ENCODE assay signal across 8 cellular contexts in the genomic region with DNA sequence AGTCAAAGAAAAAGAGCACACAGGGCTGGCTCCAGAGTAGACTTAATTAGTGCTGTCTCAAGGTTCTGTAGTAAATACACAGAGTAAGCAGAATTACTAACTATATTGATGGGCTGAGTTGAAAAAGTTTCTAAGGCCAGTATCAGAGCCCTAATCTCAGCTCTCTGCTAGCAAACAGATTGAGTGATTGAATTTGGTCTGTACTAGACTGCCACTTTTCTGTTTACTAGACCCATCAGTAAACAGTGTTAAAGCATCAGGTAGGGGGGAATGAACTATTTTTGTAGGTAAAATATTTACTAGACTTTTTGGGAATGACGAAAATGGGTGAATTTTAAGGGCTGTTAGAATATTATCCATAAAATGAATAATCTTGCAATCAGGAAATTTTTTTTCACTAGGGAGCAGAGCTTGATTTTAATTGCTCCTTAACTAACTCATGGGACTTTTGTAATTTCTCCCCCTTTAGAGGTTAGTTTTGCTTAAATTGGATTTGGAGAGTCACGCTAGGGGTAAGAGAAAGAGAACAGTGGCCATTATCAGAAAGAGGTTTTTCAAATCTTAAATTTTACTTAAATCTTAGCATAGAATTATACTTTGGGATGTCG. TPM values are rescaled to one million over a fixed set of nuclear protein-coding genes. Genes with fewer than 3 reads are reported as not detected.
A peak's percentile ranks its signal among the peaks of the same experiment; 100 is the strongest.
DNase-seq lines count a peak whose midpoint lies in the region; ATAC-seq and TF ChIP-seq lines count a peak whose summit lies in the region.

No MANE protein-coding gene starts in this region.

- H3K9me2 ChIP-seq in HCT116 (ENCODE audit: insufficient read depth), result no peaks in the 10 kb centered on the region

- H3K36me3 Mint-ChIP-seq in activated T-helper 2 cell treated with anti-CD3 and anti-CD28 coated beads, Interferon-gamma antibody, Interleukin-2, Interleukin-4, amounts not matched to agents 10 μg/mL and 5 μg/mL and 100 μg/mL, durations not matched to agents 14 hours and 24 hours and 36 hours (ENCODE audit: low read depth), result no peaks in the 10 kb centered on the region

- CTCF ChIA-PET in HCT116 (lab: Charles Lee), result interaction anchor here (1.2 to 3.7 kb wide), 2 partner anchors 12 to 45 kb away, joined by 4 to 27 read pairs; no protein-coding TSS in a partner anchor

- H3K36me3 ChIP-seq in HCT116 (ENCODE audit: control insufficient read depth in 1 of 2, insufficient read depth in 2 of 2, low read length in 2 of 2), result no peaks in the 10 kb centered on the region
- H3K36me3 ChIP-seq in iPS-18a (ENCODE audit: control insufficient read depth, low read depth, low read length), result no peaks in the 10 kb centered on the region
- H3K36me3 ChIP-seq in skeletal muscle tissue (ENCODE audit: control insufficient read depth in 3 of 3, insufficient read depth in 3 of 3, low read length in 3 of 3), result no peaks in the 10 kb centered on the region

- H3K4me1 Mint-ChIP-seq in activated T-helper 2 cell treated with anti-CD3 and anti-CD28 coated beads, Interferon-gamma antibody, Interleukin-2, Interleukin-4, amounts not matched to agents 10 μg/mL and 5 μg/mL and 100 μg/mL, durations not matched to agents 14 hours and 24 hours and 36 hours (ENCODE audit: low read depth), result peaks cover 51% of the 10 kb centered on the region

- H3K27me3 ChIP-seq in HCT116 (ENCODE audit: insufficient read depth, low read length) (peaks cover 9% of the 10 kb centered on the region; the same call in 1 of the 2 replicates), iPS-18a (ENCODE audit: control insufficient read depth, insufficient read depth, low read length) (peaks cover 100% of the 10 kb centered on the region), skeletal muscle tissue (ENCODE audit: control insufficient read depth in 3 of 3, insufficient read depth in 3 of 3, low read length in 3 of 3) (peaks cover 6 to 12% (median 8%) of the 10 kb centered on the region in 3 donors)

- POLR2A ChIA-PET in HCT116 (lab: Charles Lee), result interaction anchor here (1.7 kb wide), 1 partner anchor 9 kb away, joined by 4 read pairs; no protein-coding TSS in a partner anchor

- H3K27ac Mint-ChIP-seq in activated T-helper 2 cell treated with anti-CD3 and anti-CD28 coated beads, Interferon-gamma antibody, Interleukin-2, Interleukin-4, amounts not matched to agents 10 μg/mL and 5 μg/mL and 100 μg/mL, durations not matched to agents 14 hours and 24 hours and 36 hours, result no peak overlapping the region

- intact Hi-C loops in HCT116 (cut with micrococcal nuclease), result no loop called here
- intact Hi-C loops in activated T-helper 2 cell treated with anti-CD3 and anti-CD28 coated beads, Interferon-gamma antibody, Interleukin-2, Interleukin-4, amounts not matched to agents 10 μg/mL and 5 μg/mL and 100 μg/mL, durations not matched to agents 14 hours and 24 hours and 36 hours (cut with micrococcal nuclease), result no loop called here

- ATAC-seq in HCT116 (no peak), GM21723 (IDR thresholded peaks at IDR 0.05; ENCODE audit: unreplicated experiment) (no peak), GM21619 (IDR thresholded peaks at IDR 0.05; ENCODE audit: unreplicated experiment) (no peak)

- TF ChIP-seq CTCF in HCT116 (IDR thresholded peaks at IDR 0.05 in 2 of 3, conservative IDR thresholded peaks at IDR 0.05 in 1 of 3; ENCODE audit: borderline replicate concordance in 1 of 3, insufficient read depth in 1 of 3, low read depth in 2 of 3, low read length in 2 of 3), result no peak

- H3K9ac ChIP-seq in HCT116 (ENCODE audit: low read length) (peak overlapping the region; percentile 49; the same call in 1 of the 2 replicates), iPS-18a (ENCODE audit: low read length) (no peak overlapping the region), skeletal muscle tissue (ENCODE audit: low read depth in 1 of 3, low read length in 3 of 3) (peak overlapping the region in 1 of 3 donors; percentile 73)

- H3K9me3 ChIP-seq in HCT116 (ENCODE audit: control insufficient read depth in 1 of 2, insufficient read depth in 1 of 2, low read depth in 1 of 2, low read length in 2 of 2) (no peaks in the 10 kb centered on the region), iPS-18a (ENCODE audit: control insufficient read depth, low read depth, low read length) (no peaks in the 10 kb centered on the region), skeletal muscle tissue (ENCODE audit: control insufficient read depth in 3 of 3, low read length in 3 of 3) (no peaks in the 10 kb centered on the region)

- no TSS peak for BruUV-seq in HCT116 (replicated peaks; lab: Mats Ljungman, UMichigan)

- H4K20me1 ChIP-seq in HCT116 (ENCODE audit: insufficient read depth), result no peaks in the 10 kb centered on the region

- H3K27ac ChIP-seq in HCT116 (ENCODE audit: low read depth, low read length) (0 out of 2 replicates have a peak overlapping the region, but pooled peaks have one; percentile 2), iPS-18a (ENCODE audit: low read length) (no peak overlapping the region), skeletal muscle tissue (ENCODE audit: low read depth, low read length) (no peak overlapping the region)

- peaks cover 13% of the 10 kb centered on the region for H3K9me3 Mint-ChIP-seq in activated T-helper 2 cell treated with anti-CD3 and anti-CD28 coated beads, Interferon-gamma antibody, Interleukin-2, Interleukin-4, amounts not matched to agents 10 μg/mL and 5 μg/mL and 100 μg/mL, durations not matched to agents 14 hours and 24 hours and 36 hours

- TF ChIP-seq RAD21 in HCT116 (IDR thresholded peaks at IDR 0.05; ENCODE audit: low read depth), result no peak

- H2AFZ ChIP-seq in HCT116 (ENCODE audit: low read depth, low read length, poor library complexity, severe bottlenecking), result peak overlapping the region; percentile 43

- peak overlapping the region; percentile 83 for H3K4me2 ChIP-seq in HCT116 (ENCODE audit: low read length)

- peaks cover 8 to 24% of the 10 kb centered on the region in 2 experiments for H3K4me1 ChIP-seq in HCT116 (ENCODE audit: control insufficient read depth in 1 of 2, insufficient read depth in 2 of 2, low read length in 2 of 2)
- peaks cover 14% of the 10 kb centered on the region for H3K4me1 ChIP-seq in iPS-18a (ENCODE audit: control insufficient read depth, low read depth, low read length)
- peaks cover 3 to 8% (median 3%) of the 10 kb centered on the region in 3 donors for H3K4me1 ChIP-seq in skeletal muscle tissue (ENCODE audit: control insufficient read depth in 3 of 3, insufficient read depth in 3 of 3, low read length in 3 of 3)

- H3K4me3 ChIP-seq in HCT116 (replicated peaks in 1 of 2; ENCODE audit: low read depth in 1 of 2, low read length in 2 of 2) (peak overlapping the region; percentile 51 to 58), iPS-18a (ENCODE audit: low read length) (peak overlapping the region; percentile 53), skeletal muscle tissue (ENCODE audit: low read length in 3 of 3) (peak overlapping the region; percentile 58 to 68 (median 59))

- DNase-seq in HCT116 (ENCODE audit: low read depth, low spot score) (no peak), medulla oblongata (ENCODE audit: extremely low spot score) (no peak), CD1c-positive myeloid dendritic cell (ENCODE audit: extremely low spot score) (no peak)
- no peak for DNase-seq in activated T-helper 2 cell treated with anti-CD3 and anti-CD28 coated beads, Interferon-gamma antibody, Interleukin-2, Interleukin-4, amounts not matched to agents 10 μg/mL and 5 μg/mL and 100 μg/mL, durations not matched to agents 14 hours and 24 hours and 36 hours (ENCODE audit: low spot score)

- peak overlapping the region; percentile 27 for H3K4me3 Mint-ChIP-seq in activated T-helper 2 cell treated with anti-CD3 and anti-CD28 coated beads, Interferon-gamma antibody, Interleukin-2, Interleukin-4, amounts not matched to agents 10 μg/mL and 5 μg/mL and 100 μg/mL, durations not matched to agents 14 hours and 24 hours and 36 hours (ENCODE audit: low read depth)

- RAD21 ChIA-PET in HCT116 (lab: Charles Lee; ENCODE audit: low non-redundant PET in 1 of 2, low total read pairs in 2 of 2, uncharacterized antibody in 2 of 2, unreplicated experiment in 2 of 2), result no interaction called here

- no peaks in the 10 kb centered on the region for H3K79me2 ChIP-seq in HCT116 (ENCODE audit: insufficient read depth, low read length)

- TF ChIP-seq POLR2A in HCT116 (IDR thresholded peaks at IDR 0.05; ENCODE audit: borderline replicate concordance, extremely low read depth, insufficient read depth, insufficient read length), result no peak

- peaks cover 30% of the 10 kb centered on the region for H3K27me3 Mint-ChIP-seq in activated T-helper 2 cell treated with anti-CD3 and anti-CD28 coated beads, Interferon-gamma antibody, Interleukin-2, Interleukin-4, amounts not matched to agents 10 μg/mL and 5 μg/mL and 100 μg/mL, durations not matched to agents 14 hours and 24 hours and 36 hours (ENCODE audit: low read depth)

TF ChIP-seq in HCT116, 20 proteins besides CTCF, POLR2A, EP300 and RAD21 (continues in another document):
- TF ChIP-seq, protein P1, sequence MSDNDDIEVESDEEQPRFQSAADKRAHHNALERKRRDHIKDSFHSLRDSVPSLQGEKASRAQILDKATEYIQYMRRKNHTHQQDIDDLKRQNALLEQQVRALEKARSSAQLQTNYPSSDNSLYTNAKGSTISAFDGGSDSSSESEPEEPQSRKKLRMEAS (IDR thresholded peaks at IDR 0.05), result no peak
- TF ChIP-seq ZFX (IDR thresholded peaks at IDR 0.05), result no peak
- no peak for TF ChIP-seq SRF (IDR thresholded peaks at IDR 0.05; ENCODE audit: low read depth)

RNA-seq across cellular contexts. Expression of a gene that starts 37.3 kb away (rescaled TPM):
- total RNA-seq in HCT116 (2021; ENCODE audit: unreplicated experiment) (19.3 TPM), skeletal muscle tissue (under 0.01 TPM)
- polyA plus RNA-seq in HCT116 (2012), result 22.8 and 27.9 TPM in 2 replicates
- total RNA-seq in activated T-helper 2 cell treated with anti-CD3 and anti-CD28 coated beads, Interferon-gamma antibody, Interleukin-2, Interleukin-4, amounts not matched to agents 10 μg/mL and 5 μg/mL and 100 μg/mL, durations not matched to agents 14 hours and 24 hours and 36 hours, result 1.1 and 1.6 TPM in 2 replicates
